Comparison of ENCODE assay signal across 17 cellular contexts in the genomic region with DNA sequence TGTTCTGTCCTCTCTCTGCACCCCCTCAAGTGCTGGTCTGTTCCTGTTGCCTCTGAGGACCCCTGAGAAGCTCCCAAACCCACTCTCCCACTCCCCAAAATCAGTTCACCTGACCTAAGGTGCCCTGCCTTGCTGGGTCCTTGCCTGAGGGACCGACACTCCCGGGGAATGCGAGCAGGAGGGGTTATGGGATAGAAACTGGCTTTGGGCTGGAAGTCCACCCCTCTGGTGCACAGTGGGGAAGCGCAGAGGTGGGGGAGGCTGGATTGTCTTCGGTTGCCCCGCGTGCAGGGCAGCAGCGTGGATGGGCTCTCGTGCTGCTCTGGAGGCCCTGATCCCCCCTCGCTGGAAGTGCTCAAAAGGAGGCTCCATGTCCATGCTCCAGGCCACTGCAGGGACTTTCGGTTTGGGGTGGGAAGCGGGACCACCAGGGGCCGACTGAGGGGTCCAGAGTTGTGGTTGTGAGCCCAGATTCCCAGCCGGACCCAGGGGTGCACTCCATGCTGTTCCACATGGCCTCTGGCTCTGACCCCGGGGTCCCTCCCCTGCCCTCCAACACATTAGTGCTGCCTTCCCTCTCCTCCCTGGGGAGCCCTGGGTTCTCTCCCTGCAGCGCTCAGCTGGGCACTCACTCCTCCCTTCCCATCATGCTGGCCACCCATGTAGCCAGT. TPM values are rescaled to one million over a fixed set of nuclear protein-coding genes. Genes with fewer than 3 reads are reported as not detected.
DNase-seq lines count a peak whose midpoint lies in the region; ATAC-seq and TF ChIP-seq lines count a peak whose summit lies in the region.
"Had no signal": no experiment of that assay in that cellular context is flagged by ENCODE, and none has a peak within 500 bp of the region (broad histone marks: within the 10 kb centered on the region; RNA-seq: fewer than 3 reads in every experiment).

No MANE protein-coding gene starts in this region.

- no peaks in the 10 kb centered on the region for H3K9me3 ChIP-seq in BE2C
- H3K9me3 ChIP-seq in H9 (ENCODE audit: control insufficient read depth, low read depth, low read length), result no peaks in the 10 kb centered on the region
- no peaks in the 10 kb centered on the region for H3K9me3 ChIP-seq in lower lobe of right lung
- no peaks in the 10 kb centered on the region for H3K9me3 ChIP-seq in testis
- no peaks in the 10 kb centered on the region for H3K9me3 ChIP-seq in SJCRH30 (replicated peaks)
- no peaks in the 10 kb centered on the region for H3K9me3 ChIP-seq in T-helper 17 cell (ENCODE audit: control insufficient read depth, low read length, poor library complexity, severe bottlenecking)
- no peaks in the 10 kb centered on the region for H3K9me3 ChIP-seq in spleen

- H2AFZ ChIP-seq in H9 (ENCODE audit: low read length), result no peak overlapping the region

- H3K27me3 ChIP-seq in BE2C, result no peaks in the 10 kb centered on the region
- peaks cover under 1% of the 10 kb centered on the region; the same call in 1 of the 2 replicates for H3K27me3 ChIP-seq in H9 (ENCODE audit: insufficient read depth, low read length)
- H3K27me3 ChIP-seq in lower lobe of right lung (ENCODE audit: low read depth), result peaks cover 7% of the 10 kb centered on the region
- no peaks in the 10 kb centered on the region for H3K27me3 ChIP-seq in testis
- H3K27me3 ChIP-seq in SJCRH30, result peaks cover 7% of the 10 kb centered on the region; the same call in 1 of the 2 replicates
- peaks cover 0 to 82% (median 8%) of the 10 kb centered on the region in 7 donors for H3K27me3 ChIP-seq in spleen (replicated peaks in 1 of 7)

- no peak overlapping the region for H2BK120ac ChIP-seq in H9 (ENCODE audit: low read depth, low read length, poor library complexity, severe bottlenecking)

- H4K20me1 ChIP-seq in H9 (ENCODE audit: control insufficient read depth, insufficient read depth, insufficient read length), result no peaks in the 10 kb centered on the region

- H3K4me3 Mint-ChIP-seq in H9, result no peak overlapping the region
- no peak overlapping the region for H3K4me3 Mint-ChIP-seq in T-helper 17 cell
- H3K4me3 Mint-ChIP-seq: CD4-positive, alpha-beta T cell had no signal

- no peak overlapping the region for H4K91ac ChIP-seq in H9 (ENCODE audit: insufficient read length, low read depth, low read length)

- H3K18ac ChIP-seq in H9 (ENCODE audit: insufficient read length, low read depth, low read length), result no peak overlapping the region

- no peaks in the 10 kb centered on the region; a peak in 3 of 5 replicates for H3K9me3 Mint-ChIP-seq in H9
- H3K9me3 Mint-ChIP-seq: CD4-positive, alpha-beta T cell had no signal

- no peaks in the 10 kb centered on the region for H3K23me2 ChIP-seq in H9 (ENCODE audit: insufficient read length, low read depth, low read length, poor library complexity, severe bottlenecking)

- H3K79me2 ChIP-seq in H9 (ENCODE audit: insufficient read depth, low read length), result no peaks in the 10 kb centered on the region

- ATAC-seq in lower lobe of right lung (no peak), GM18505 (IDR thresholded peaks at IDR 0.05; ENCODE audit: unreplicated experiment) (no peak), T-helper 17 cell (no peak)

- H3K4me2 ChIP-seq in H9 (ENCODE audit: insufficient read depth, insufficient read length, low read length), result no peak overlapping the region

- peak overlapping the region in 1 of 3 experiments; percentile 68; a peak in 1 of 7 replicates for H3K27ac Mint-ChIP-seq in H9
- no peak overlapping the region for H3K27ac Mint-ChIP-seq in T-helper 17 cell
- H3K27ac Mint-ChIP-seq: CD4-positive, alpha-beta T cell had no signal

- TF ChIP-seq CTCF in BE2C (IDR thresholded peaks at IDR 0.05; ENCODE audit: low read depth, low read length) (no peak), H9 (conservative IDR thresholded peaks at IDR 0.05) (no peak), lower lobe of right lung (IDR thresholded peaks at IDR 0.05) (no peak), testis (IDR thresholded peaks at IDR 0.05) (no peak), spleen (IDR thresholded peaks at IDR 0.05 in 8 of 11, conservative IDR thresholded peaks at IDR 0.05 in 3 of 11) (no peak)

- no peak overlapping the region for H2BK12ac ChIP-seq in H9 (ENCODE audit: insufficient read length, low read depth, low read length)

- no peak overlapping the region for H2AK5ac ChIP-seq in H9 (ENCODE audit: insufficient read length, low read length)

- no peak for TF ChIP-seq POLR2A in testis (IDR thresholded peaks at IDR 0.05)
- TF ChIP-seq POLR2A in GM18505 (IDR thresholded peaks at IDR 0.05; ENCODE audit: borderline replicate concordance, extremely low read depth, insufficient read depth, insufficient read length), result no peak
- TF ChIP-seq POLR2A in spleen (IDR thresholded peaks at IDR 0.05), result no peak

- H4K5ac ChIP-seq in H9 (ENCODE audit: insufficient read length, low read depth, low read length), result no peak overlapping the region

- H3K79me1 ChIP-seq in H9 (ENCODE audit: insufficient read depth, low read depth, low read length, poor library complexity, severe bottlenecking), result no peaks in the 10 kb centered on the region

- intact Hi-C loops in lower lobe of right lung (cut with DNase I), result no loop called here
- intact Hi-C loops in testis (cut with DNase I; ENCODE audit: low total_unique reads), result loop anchor here (10.0 kb wide), 1 partner anchor 95 kb away; no protein-coding TSS in a partner anchor
- intact Hi-C loops in spleen (cut with DNase I; ENCODE audit: low total_unique reads), result no loop called here

- no peak overlapping the region; the same call in 1 of the 2 replicates for H3K14ac ChIP-seq in H9 (ENCODE audit: insufficient read depth, low read length)

- H3K4me1 Mint-ChIP-seq in H9 (peaks cover 33 to 59% of the 10 kb centered on the region in 2 experiments), T-helper 17 cell (no peaks in the 10 kb centered on the region)

- no peak overlapping the region for H3K4me3 ChIP-seq in BE2C (ENCODE audit: low read depth, low read length)
- no peak overlapping the region for H3K4me3 ChIP-seq in lower lobe of right lung
- H3K4me3 ChIP-seq in testis, result no peak overlapping the region
- no peak overlapping the region for H3K4me3 ChIP-seq in SJCRH30
- H3K4me3 ChIP-seq in spleen, result no peak overlapping the region

- H3K9ac ChIP-seq in H9 (ENCODE audit: extremely low read depth, insufficient read length, low read length), result no peak overlapping the region

- H3K4me1 ChIP-seq in BE2C (no peaks in the 10 kb centered on the region), H9 (ENCODE audit: insufficient read depth, low read length) (no peaks in the 10 kb centered on the region; the same call in 1 of the 2 replicates), lower lobe of right lung (peaks cover 11% of the 10 kb centered on the region), testis (no peaks in the 10 kb centered on the region), SJCRH30 (0 out of 2 replicates have a peak, but pooled peaks cover 3% of the 10 kb centered on the region), spleen (no peaks in the 10 kb centered on the region)

- WGBS in H9 (ENCODE audit: extremely low coverage, insufficient read length, low lambda C conversion rate), result no CpG with 5 or more reads among the region's 16 CpGs
- WGBS in testis, 2 donors, result 86 to 88% methylated on average over 12 to 14 of the region's 16 CpGs
- WGBS in spleen, 5 donors, result 78 to 85% (median 83%) methylated on average over 13 to 16 of the region's 16 CpGs

- no peak overlapping the region for H3K4ac ChIP-seq in H9 (ENCODE audit: low read depth, low read length)

- H3K56ac ChIP-seq in H9 (ENCODE audit: insufficient read length, low read depth, low read length), result no peak overlapping the region

- no peak overlapping the region for H2BK5ac ChIP-seq in H9 (ENCODE audit: insufficient read length, low read length)

- no peak overlapping the region for H3T11ph ChIP-seq in H9 (ENCODE audit: low read length)

- H3K27ac ChIP-seq in H9 (ENCODE audit: insufficient read length, low read depth, low read length) (no peak overlapping the region), lower lobe of right lung (no peak overlapping the region), testis (no peak overlapping the region), SJCRH30 (no peak overlapping the region), spleen (no peak overlapping the region)

- peaks cover 31% of the 10 kb centered on the region for H3K27me3 Mint-ChIP-seq in H9 (ENCODE audit: low read depth)
- peaks cover 76% of the 10 kb centered on the region for H3K27me3 Mint-ChIP-seq in T-helper 17 cell

- H2BK15ac ChIP-seq in H9 (ENCODE audit: low read depth, low read length), result no peak overlapping the region

- H3K36me3 Mint-ChIP-seq in H9 (ENCODE audit: insufficient read depth in 1 of 3, low read depth in 3 of 3) (no peaks in the 10 kb centered on the region; a peak in 1 of 7 replicates), T-helper 17 cell (ENCODE audit: low read depth) (peaks cover 2% of the 10 kb centered on the region)

- H3K23ac ChIP-seq in H9 (ENCODE audit: insufficient read length, low read depth, low read length), result no peak overlapping the region

- DNase-seq in BE2C (peak; percentile 3), H9 (peak; percentile 23), lower lobe of right lung (peak; percentile 33), testis (peak; percentile 7), SJCRH30 (no peak), T-helper 17 cell (no peak), spleen (no peak)
- DNase-seq: HCEC 1CT; KBM-7; NCI-H1436; NCI-H2029 treated with DMSO at 0.1 percent for 48 hours; NCI-H2171 treated with DMSO at 0.1 percent for 48 hours; NCI-H446 treated with DMSO at 0.1 percent for 48 hours; NK-92 treated with Interleukin-12 subunit alpha and Interleukin-12 subunit beta, amount 100 ng/mL, for 24 hours; OCI-M1 had no signal

- no peak overlapping the region for H4K8ac ChIP-seq in H9 (replicated peaks; ENCODE audit: insufficient read length, low read depth, low read length)

- H2BK20ac ChIP-seq in H9 (ENCODE audit: low read depth, low read length, poor library complexity, severe bottlenecking), result no peak overlapping the region

- no peaks in the 10 kb centered on the region for H3K36me3 ChIP-seq in BE2C
- no peaks in the 10 kb centered on the region for H3K36me3 ChIP-seq in lower lobe of right lung
- no peaks in the 10 kb centered on the region for H3K36me3 ChIP-seq in testis (ENCODE audit: low read depth, missing control alignments)
- H3K36me3 ChIP-seq in SJCRH30, result no peaks in the 10 kb centered on the region
- H3K36me3 ChIP-seq in spleen, result no peaks in the 10 kb centered on the region

RNA-seq across cellular contexts. Expression of a gene that starts 7.6 kb away (rescaled TPM):
- 0.09 TPM for polyA plus RNA-seq in BE2C (2012; ENCODE audit: insufficient read depth, insufficient read length, low read depth)
- total RNA-seq in H9 (2021) (0.57 and 0.72 TPM in 2 replicates), lower lobe of right lung (5.8 TPM), testis (1 to 10 TPM; 2.7 to 2.9 TPM), T-helper 17 cell (not detected), spleen (1 to 10 TPM in 1 of 7 donors, under 1 TPM in 6; 0.33 to 1.6 (median 0.61) TPM)
- polyA plus RNA-seq in testis (ENCODE audit: insufficient read depth, low read depth, low replicate concordance) (4.6 TPM), spleen (under 1 TPM; 0.35 to 0.96 (median 0.52) TPM)
- 1.1 and 1.4 TPM in 2 replicates for total RNA-seq in SJCRH30 (2014; rRNA removed; shearing (Covaris generic))
- total RNA-seq: CD4-positive, alpha-beta T cell had no signal

Comparison
In these comparisons a context has a peak if more than half of its experiments do, and no peak if none do; other contexts are left out.
1. DNase-seq: peak in BE2C (single experiment), H9 (single experiment), lower lobe of right lung (single experiment) and testis (single experiment); none in SJCRH30 (0 of 2), T-helper 17 cell (0 of 3) and spleen (single experiment).